Comparison of ENCODE assay signal across 8 cellular contexts in the genomic region with DNA sequence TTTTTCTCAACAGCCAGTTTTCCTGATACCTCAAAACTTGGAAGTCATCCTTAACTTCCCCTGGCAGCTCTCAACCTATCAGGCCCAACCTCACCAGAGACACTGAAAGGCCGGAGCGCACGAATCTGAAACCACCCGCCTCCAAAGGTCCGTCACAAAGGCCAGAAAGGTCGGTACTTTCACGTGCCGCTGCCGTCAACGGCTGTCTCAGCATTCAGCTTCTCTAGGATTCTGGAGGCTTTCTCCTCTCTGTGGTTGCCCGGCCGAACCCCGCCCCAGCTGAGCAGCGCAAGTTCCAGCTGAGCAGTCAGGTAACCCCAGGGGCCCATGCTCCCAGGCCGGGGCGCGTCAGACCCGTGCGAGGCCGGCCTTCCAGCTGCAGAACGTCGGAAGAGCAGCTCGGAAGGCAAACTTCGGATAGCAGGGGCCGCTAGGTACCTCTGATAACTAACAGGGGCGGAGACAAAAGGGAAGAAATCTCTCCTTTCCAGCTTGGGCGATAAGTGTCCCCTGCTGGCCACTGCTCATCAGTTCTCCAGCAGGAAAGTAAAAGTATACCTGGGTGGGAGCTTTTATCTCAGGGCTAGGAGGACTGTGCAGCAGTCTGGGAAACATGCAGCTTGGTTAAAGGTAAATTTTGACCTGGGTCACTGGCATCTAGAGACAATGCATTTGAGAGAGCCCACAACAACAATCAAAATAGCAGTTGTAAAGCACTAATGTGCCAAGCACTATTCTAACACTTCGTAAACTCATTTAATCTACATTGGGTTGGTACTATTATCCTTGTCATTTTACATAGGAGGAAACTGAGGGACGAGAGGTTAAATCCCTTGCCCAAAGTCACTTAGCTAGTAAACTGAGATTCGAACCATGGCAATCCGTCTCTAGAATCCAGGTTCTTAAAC. TPM values are rescaled to one million over a fixed set of nuclear protein-coding genes. Genes with fewer than 3 reads are reported as not detected.
DNase-seq lines count a peak whose midpoint lies in the region; ATAC-seq, FAIRE-seq and TF ChIP-seq lines count a peak whose summit lies in the region.

No MANE protein-coding gene starts in this region.

- H3K4me3 ChIP-seq in A549 (peak overlapping the region; percentile 51), thyroid gland (replicated peaks in 1 of 3) (peak overlapping the region in 2 of 3 donors; percentile 7 to 38)
- peak overlapping the region; percentile 22 for H3K4me3 ChIP-seq in naive thymus-derived CD4-positive, alpha-beta T cell (ENCODE audit: low read length)

- peaks cover 33% of the 10 kb centered on the region for H3K4me1 Mint-ChIP-seq in activated T-helper 1 cell treated with anti-CD3 and anti-CD28 coated beads, Interleukin-12 subunit alpha, Interleukin-12 subunit beta, Interleukin-2, Interleukin-4 antibody, amounts not matched to agents 30 ng/mL and 10 ng/mL and 1 ng/mL, durations not matched to agents 14 hours and 24 hours and 36 hours (ENCODE audit: low read depth)
- peaks cover 15 to 54% (median 34%) of the 10 kb centered on the region in 7 donors for H3K4me1 Mint-ChIP-seq in naive thymus-derived CD4-positive, alpha-beta T cell

- peak; percentile 44 to 53; a peak in 4 of 5 replicates for TF ChIP-seq RAD21 in A549 (conservative IDR thresholded peaks at IDR 0.05 in 1 of 2, IDR thresholded peaks at IDR 0.05 in 1 of 2)

- H3K27ac ChIP-seq in A549 (peak overlapping the region; percentile 79 to 86), foreskin keratinocyte (peak overlapping the region; percentile 84), thyroid gland (peak overlapping the region; percentile 59 to 76 (median 60))
- no peak overlapping the region for H3K27ac ChIP-seq in naive thymus-derived CD4-positive, alpha-beta T cell (ENCODE audit: low read depth, low read length)

- TF ChIP-seq EP300 in A549 (IDR thresholded peaks at IDR 0.05), result no peak

- peaks cover 4% of the 10 kb centered on the region for H3K9me3 Mint-ChIP-seq in activated T-helper 1 cell treated with anti-CD3 and anti-CD28 coated beads, Interleukin-12 subunit alpha, Interleukin-12 subunit beta, Interleukin-2, Interleukin-4 antibody, amounts not matched to agents 30 ng/mL and 10 ng/mL and 1 ng/mL, durations not matched to agents 14 hours and 24 hours and 36 hours
- H3K9me3 Mint-ChIP-seq in naive thymus-derived CD4-positive, alpha-beta T cell, result peaks cover 0 to 9% (median 0%) of the 10 kb centered on the region in 11 donors

- TF ChIP-seq CTCF in A549 (IDR thresholded peaks at IDR 0.05) (peak; percentile 44), foreskin keratinocyte (conservative IDR thresholded peaks at IDR 0.05) (peak; percentile 65), thyroid gland (IDR thresholded peaks at IDR 0.05) (peak in 5 of 6 experiments; percentile 16 to 56 (median 45))

- ATAC-seq in A549 (peak; percentile 98), GM18498 (IDR thresholded peaks at IDR 0.05; ENCODE audit: unreplicated experiment) (peak; percentile 94), HG02885 (IDR thresholded peaks at IDR 0.05; ENCODE audit: poor library complexity, unreplicated experiment) (peak; percentile 80), foreskin keratinocyte (peak; percentile 94)
- ATAC-seq in naive thymus-derived CD4-positive, alpha-beta T cell, result peak; percentile 92

- peak overlapping the region; percentile 72 for H3K4me2 ChIP-seq in A549

- peaks cover 0 to 25% (median 5%) of the 10 kb centered on the region in 3 experiments for H3K36me3 ChIP-seq in naive thymus-derived CD4-positive, alpha-beta T cell (ENCODE audit: control insufficient read depth in 2 of 3, insufficient read depth in 3 of 3, low read length in 3 of 3)
- H3K36me3 ChIP-seq in thyroid gland, result peaks cover 4 to 9% of the 10 kb centered on the region in 2 donors

- no peak for FAIRE-seq in A549 (lab: Jason Lieb, UNC)

- H3K27ac Mint-ChIP-seq in activated T-helper 1 cell treated with anti-CD3 and anti-CD28 coated beads, Interleukin-12 subunit alpha, Interleukin-12 subunit beta, Interleukin-2, Interleukin-4 antibody, amounts not matched to agents 30 ng/mL and 10 ng/mL and 1 ng/mL, durations not matched to agents 14 hours and 24 hours and 36 hours, result no peak overlapping the region
- peak overlapping the region in 7 of 9 donors; percentile 24 to 83 (median 40) for H3K27ac Mint-ChIP-seq in naive thymus-derived CD4-positive, alpha-beta T cell

- DNase-seq in A549 (ENCODE audit: low read depth in 1 of 2, low spot score in 1 of 2), result peak; percentile 63 to 91
- DNase-seq in NCI-H2196 (lab: John Stamatoyannopoulos, UW; ENCODE audit: unreplicated experiment), result peak; percentile 95
- no peak for DNase-seq in activated T-helper 1 cell treated with anti-CD3 and anti-CD28 coated beads, Interleukin-12 subunit alpha, Interleukin-12 subunit beta, Interleukin-2, Interleukin-4 antibody, amounts not matched to agents 30 ng/mL and 10 ng/mL and 1 ng/mL, durations not matched to agents 14 hours and 24 hours and 36 hours (ENCODE audit: low spot score)
- DNase-seq in foreskin keratinocyte, result peak; percentile 73 to 86
- DNase-seq in naive thymus-derived CD4-positive, alpha-beta T cell, result peak in 8 of 9 donors; percentile 7 to 45 (median 24)
- peak; percentile 90 to 92 for DNase-seq in thyroid gland

- CTCF ChIA-PET in A549 (lab: Yijun Ruan, JAX), result interaction anchor here (0.8 to 1.7 kb wide), 7 partner anchors 14 to 204 kb away, joined by 3 to 11 read pairs (median 3); partner anchors contain the start of gene ZSCAN12
- CTCF ChIA-PET in naive thymus-derived CD4-positive, alpha-beta T cell (lab: Charles Lee), result no interaction called here

- peak overlapping the region; percentile 74 for H3K4me3 Mint-ChIP-seq in activated T-helper 1 cell treated with anti-CD3 and anti-CD28 coated beads, Interleukin-12 subunit alpha, Interleukin-12 subunit beta, Interleukin-2, Interleukin-4 antibody, amounts not matched to agents 30 ng/mL and 10 ng/mL and 1 ng/mL, durations not matched to agents 14 hours and 24 hours and 36 hours
- peak overlapping the region; percentile 76 to 86 (median 82) for H3K4me3 Mint-ChIP-seq in naive thymus-derived CD4-positive, alpha-beta T cell

- no peak for TF ChIP-seq POLR2A in A549 (IDR thresholded peaks at IDR 0.05; ENCODE audit: low read length)
- TF ChIP-seq POLR2A in thyroid gland (IDR thresholded peaks at IDR 0.05), result peak in 1 of 2 donors; percentile 38

- POLR2A ChIA-PET in A549 (lab: Yijun Ruan, JAX), result interaction anchor here (0.9 to 1.9 kb wide), 10 partner anchors 13 to 491 kb away, joined by 3 to 7 read pairs (median 4); partner anchors contain the start of genes ZKSCAN3, ZKSCAN8, ZSCAN12 and ZSCAN16
- POLR2A ChIA-PET in naive thymus-derived CD4-positive, alpha-beta T cell (lab: Charles Lee), result interaction anchor here (0.8 kb wide), 1 partner anchor 574 kb away, joined by 3 read pairs; a partner anchor contains a TSS

- intact Hi-C loops in activated T-helper 1 cell treated with anti-CD3 and anti-CD28 coated beads, Interleukin-12 subunit alpha, Interleukin-12 subunit beta, Interleukin-2, Interleukin-4 antibody, amounts not matched to agents 30 ng/mL and 10 ng/mL and 1 ng/mL, durations not matched to agents 14 hours and 24 hours and 36 hours (cut with micrococcal nuclease), result no loop called here
- intact Hi-C loops in naive thymus-derived CD4-positive, alpha-beta T cell (cut with micrococcal nuclease), result loop anchor here in 1 of 2 donors (2.0 kb wide), 1 partner anchor 15 kb away; the partner anchor contains the start of gene ZSCAN12
- intact Hi-C loops in thyroid gland (cut with DNase I), result no loop called here

- no peaks in the 10 kb centered on the region for H3K27me3 ChIP-seq in foreskin keratinocyte
- no peaks in the 10 kb centered on the region for H3K27me3 ChIP-seq in naive thymus-derived CD4-positive, alpha-beta T cell (ENCODE audit: control insufficient read depth in 2 of 2, insufficient read depth in 2 of 2, low read length in 2 of 2)
- no peaks in the 10 kb centered on the region for H3K27me3 ChIP-seq in thyroid gland

- H3K9me3 ChIP-seq in A549 (0 out of 3 replicates have a peak, but pooled peaks cover 3% of the 10 kb centered on the region), thyroid gland (no peaks in the 10 kb centered on the region)
- H3K9me3 ChIP-seq in naive thymus-derived CD4-positive, alpha-beta T cell (ENCODE audit: control insufficient read depth in 2 of 3, low read length in 3 of 3), result no peaks in the 10 kb centered on the region

- WGBS in A549 (ENCODE audit: missing lambda C conversion rate), result 59% methylated on average over 5 of the region's 31 CpGs
- 13 to 20% methylated on average over 31 of the region's 31 CpGs for WGBS in thyroid gland, 2 donors

- H3K36me3 Mint-ChIP-seq in activated T-helper 1 cell treated with anti-CD3 and anti-CD28 coated beads, Interleukin-12 subunit alpha, Interleukin-12 subunit beta, Interleukin-2, Interleukin-4 antibody, amounts not matched to agents 30 ng/mL and 10 ng/mL and 1 ng/mL, durations not matched to agents 14 hours and 24 hours and 36 hours (ENCODE audit: low read depth), result peaks cover 74% of the 10 kb centered on the region
- peaks cover 23 to 72% (median 69%) of the 10 kb centered on the region in 5 donors for H3K36me3 Mint-ChIP-seq in naive thymus-derived CD4-positive, alpha-beta T cell

- peaks cover 8% of the 10 kb centered on the region; the same call in 2 of the 3 replicates for H3K4me1 ChIP-seq in A549
- H3K4me1 ChIP-seq in foreskin keratinocyte, result peaks cover 5% of the 10 kb centered on the region
- no peaks in the 10 kb centered on the region for H3K4me1 ChIP-seq in naive thymus-derived CD4-positive, alpha-beta T cell (ENCODE audit: control insufficient read depth in 2 of 2, insufficient read depth in 2 of 2, low read length in 2 of 2)
- peaks cover 0 to 6% of the 10 kb centered on the region in 2 donors for H3K4me1 ChIP-seq in thyroid gland

- H3K27me3 Mint-ChIP-seq in activated T-helper 1 cell treated with anti-CD3 and anti-CD28 coated beads, Interleukin-12 subunit alpha, Interleukin-12 subunit beta, Interleukin-2, Interleukin-4 antibody, amounts not matched to agents 30 ng/mL and 10 ng/mL and 1 ng/mL, durations not matched to agents 14 hours and 24 hours and 36 hours (ENCODE audit: insufficient read depth), result no peaks in the 10 kb centered on the region
- H3K27me3 Mint-ChIP-seq in naive thymus-derived CD4-positive, alpha-beta T cell, result no peaks in the 10 kb centered on the region

RNA-seq across cellular contexts. Expression of gene ZSCAN12, which starts 16.1 kb away (rescaled TPM):
- polyA plus RNA-seq in A549 (2011; rRNA removed) (2.9 and 3.3 TPM in 2 replicates), A549 (2017; fragmentation: RNase III; extraction: RNeasy Plus Mini Kit Qiagen cat#74134 plus additional on column Dnase treatment) (1.8 to 1.9 TPM (median 1.9 TPM) in 3 replicates), foreskin keratinocyte (1.0 and 1.4 TPM in 2 replicates)
- 0.53 and 0.62 TPM in 2 replicates for polyA plus RNA-seq in A549 (2012; cell fraction: cytosol; rRNA removed)
- polyA plus RNA-seq in A549 (2012; cell fraction: nucleus; rRNA removed), result 0.28 and 0.67 TPM in 2 replicates
- polyA minus RNA-seq in A549 (2011; rRNA and poly(A)+ RNA removed), result 2.6 and 2.8 TPM in 2 replicates
- total RNA-seq in activated T-helper 1 cell treated with anti-CD3 and anti-CD28 coated beads, Interleukin-12 subunit alpha, Interleukin-12 subunit beta, Interleukin-2, Interleukin-4 antibody, amounts not matched to agents 30 ng/mL and 10 ng/mL and 1 ng/mL, durations not matched to agents 14 hours and 24 hours and 36 hours, result 5.6 and 5.7 TPM in 2 replicates
- total RNA-seq in foreskin keratinocyte (6.0 and 6.5 TPM in 2 replicates), thyroid gland (10 to 100 TPM in 2 of 4 donors, 1 to 10 TPM in 2; 8.1 to 13.3 (median 9.5) TPM)
- 10 to 100 TPM in 1 of 5 experiments, 1 to 10 TPM in 4; 2.9 to 10.3 (median 7.4) TPM for total RNA-seq in naive thymus-derived CD4-positive, alpha-beta T cell
- polyA plus RNA-seq in naive thymus-derived CD4-positive, alpha-beta T cell, result 1 to 10 TPM; 3.2 to 3.8 TPM

RNA-seq across cellular contexts. Expression of gene ZKSCAN3, which starts 33.7 kb away (rescaled TPM):
- polyA plus RNA-seq in A549 (2011; rRNA removed) (2.7 and 3.5 TPM in 2 replicates), A549 (2017; fragmentation: RNase III; extraction: RNeasy Plus Mini Kit Qiagen cat#74134 plus additional on column Dnase treatment) (1.5 to 1.6 TPM (median 1.6 TPM) in 3 replicates), foreskin keratinocyte (1.4 and 1.5 TPM in 2 replicates)
- polyA plus RNA-seq in A549 (2012; cell fraction: cytosol; rRNA removed), result 0.75 and 0.93 TPM in 2 replicates
- polyA plus RNA-seq in A549 (2012; cell fraction: nucleus; rRNA removed), result 0.54 and 0.92 TPM in 2 replicates
- 1.4 and 2.0 TPM in 2 replicates for polyA minus RNA-seq in A549 (2011; rRNA and poly(A)+ RNA removed)
- total RNA-seq in activated T-helper 1 cell treated with anti-CD3 and anti-CD28 coated beads, Interleukin-12 subunit alpha, Interleukin-12 subunit beta, Interleukin-2, Interleukin-4 antibody, amounts not matched to agents 30 ng/mL and 10 ng/mL and 1 ng/mL, durations not matched to agents 14 hours and 24 hours and 36 hours, result 2.9 and 3.3 TPM in 2 replicates
- total RNA-seq in foreskin keratinocyte (3.4 and 4.2 TPM in 2 replicates), thyroid gland (10 to 100 TPM in 1 of 4 donors, 1 to 10 TPM in 3; 7.0 to 10.5 (median 8.6) TPM)
- 10 to 100 TPM in 2 of 5 experiments, 1 to 10 TPM in 3; 3.3 to 13.2 (median 5.8) TPM for total RNA-seq in naive thymus-derived CD4-positive, alpha-beta T cell
- polyA plus RNA-seq in naive thymus-derived CD4-positive, alpha-beta T cell, result 1 to 10 TPM; 3.0 to 3.4 TPM

RNA-seq across cellular contexts. Expression of gene ZSCAN31, which starts 47.5 kb away (rescaled TPM):
- polyA plus RNA-seq in A549 (2011; rRNA removed), result 4.0 and 4.8 TPM in 2 replicates
- 1.4 and 1.5 TPM in 2 replicates for polyA plus RNA-seq in A549 (2012; cell fraction: cytosol; rRNA removed)
- polyA plus RNA-seq in A549 (2012; cell fraction: nucleus; rRNA removed), result 1.0 and 1.2 TPM in 2 replicates
- 3.0 to 3.6 TPM (median 3.1 TPM) in 3 replicates for polyA plus RNA-seq in A549 (2017; fragmentation: RNase III; extraction: RNeasy Plus Mini Kit Qiagen cat#74134 plus additional on column Dnase treatment)
- 7.5 and 11.0 TPM in 2 replicates for polyA minus RNA-seq in A549 (2011; rRNA and poly(A)+ RNA removed)
- total RNA-seq in activated T-helper 1 cell treated with anti-CD3 and anti-CD28 coated beads, Interleukin-12 subunit alpha, Interleukin-12 subunit beta, Interleukin-2, Interleukin-4 antibody, amounts not matched to agents 30 ng/mL and 10 ng/mL and 1 ng/mL, durations not matched to agents 14 hours and 24 hours and 36 hours, result 1.0 and 1.2 TPM in 2 replicates
- 2.3 TPM in 2 replicates for total RNA-seq in foreskin keratinocyte
- 0.56 and 0.84 TPM in 2 replicates for polyA plus RNA-seq in foreskin keratinocyte
- 1 to 10 TPM in 4 of 5 experiments, under 1 TPM in 1; 0.93 to 2.4 (median 1.2) TPM for total RNA-seq in naive thymus-derived CD4-positive, alpha-beta T cell
- polyA plus RNA-seq in naive thymus-derived CD4-positive, alpha-beta T cell, result 1 to 10 TPM in 1 of 2 donors, under 1 TPM in 1; 0.56 to 1.3 TPM
- 10 to 100 TPM; 17.2 to 70.1 (median 57.5) TPM for total RNA-seq in thyroid gland

RNA-seq across cellular contexts. Expression of gene ZSCAN23, which starts 59.8 kb away (rescaled TPM):
- polyA plus RNA-seq in A549 (2011; rRNA removed) (not detected in 2 replicates), A549 (2017; fragmentation: RNase III; extraction: RNeasy Plus Mini Kit Qiagen cat#74134 plus additional on column Dnase treatment) (not detected in 3 replicates), foreskin keratinocyte (not detected in 2 replicates)
- not detected in 2 replicates for polyA plus RNA-seq in A549 (2012; cell fraction: cytosol; rRNA removed)
- not detected in 2 replicates for polyA plus RNA-seq in A549 (2012; cell fraction: nucleus; rRNA removed)
- not detected in 2 replicates for polyA minus RNA-seq in A549 (2011; rRNA and poly(A)+ RNA removed)
- total RNA-seq in activated T-helper 1 cell treated with anti-CD3 and anti-CD28 coated beads, Interleukin-12 subunit alpha, Interleukin-12 subunit beta, Interleukin-2, Interleukin-4 antibody, amounts not matched to agents 30 ng/mL and 10 ng/mL and 1 ng/mL, durations not matched to agents 14 hours and 24 hours and 36 hours, result 1.1 and 2.2 TPM in 2 replicates
- total RNA-seq in foreskin keratinocyte (1.1 and 2.7 TPM in 2 replicates), thyroid gland (1 to 10 TPM; 4.1 to 8.2 (median 6.6) TPM)
- total RNA-seq in naive thymus-derived CD4-positive, alpha-beta T cell, result 1 to 10 TPM; 1.4 to 3.4 (median 2.4) TPM
- under 1 TPM; 0.26 to 0.92 TPM for polyA plus RNA-seq in naive thymus-derived CD4-positive, alpha-beta T cell
